Comparison of ENCODE assay signal across 2 cellular contexts in the genomic region with DNA sequence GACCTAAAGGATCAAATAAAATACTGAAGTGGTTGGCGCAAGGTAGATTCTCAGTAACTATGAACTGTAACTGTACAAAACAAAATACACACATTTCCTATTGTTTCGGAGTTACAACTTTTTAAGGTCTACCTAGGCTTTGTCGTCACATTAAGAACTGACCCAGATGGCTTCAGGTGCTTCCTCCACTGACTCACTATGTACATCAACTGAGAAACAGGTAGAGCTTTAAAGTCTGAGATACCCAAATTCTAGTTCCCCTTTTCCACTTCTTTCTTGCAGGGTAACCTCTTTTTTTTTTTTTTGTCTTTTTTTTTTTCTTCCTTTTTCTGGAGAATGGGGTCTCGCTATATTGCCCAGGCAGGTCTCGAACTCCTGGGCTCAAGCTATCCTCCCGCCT.
TF ChIP-seq lines count a peak whose summit lies in the region.

No MANE protein-coding gene starts in this region.

TF ChIP-seq in HepG2, 621 proteins besides CTCF, POLR2A, EP300 and RAD21:
- 0 out of 2 replicates have a peak, but pooled peaks have one; percentile 51 for TF ChIP-seq ZNF121 (CRISPR knock-in tag; IDR thresholded peaks at IDR 0.05)
- TF ChIP-seq RBFOX2 (IDR thresholded peaks at IDR 0.05; ENCODE audit: low read depth, low read length), result peak; percentile 57
- TF ChIP-seq, protein P1, sequence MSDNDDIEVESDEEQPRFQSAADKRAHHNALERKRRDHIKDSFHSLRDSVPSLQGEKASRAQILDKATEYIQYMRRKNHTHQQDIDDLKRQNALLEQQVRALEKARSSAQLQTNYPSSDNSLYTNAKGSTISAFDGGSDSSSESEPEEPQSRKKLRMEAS (IDR thresholded peaks at IDR 0.05), result no peak
- TF ChIP-seq GZF1 (CRISPR knock-in tag; IDR thresholded peaks at IDR 0.05), result no peak
- TF ChIP-seq, protein P2, sequence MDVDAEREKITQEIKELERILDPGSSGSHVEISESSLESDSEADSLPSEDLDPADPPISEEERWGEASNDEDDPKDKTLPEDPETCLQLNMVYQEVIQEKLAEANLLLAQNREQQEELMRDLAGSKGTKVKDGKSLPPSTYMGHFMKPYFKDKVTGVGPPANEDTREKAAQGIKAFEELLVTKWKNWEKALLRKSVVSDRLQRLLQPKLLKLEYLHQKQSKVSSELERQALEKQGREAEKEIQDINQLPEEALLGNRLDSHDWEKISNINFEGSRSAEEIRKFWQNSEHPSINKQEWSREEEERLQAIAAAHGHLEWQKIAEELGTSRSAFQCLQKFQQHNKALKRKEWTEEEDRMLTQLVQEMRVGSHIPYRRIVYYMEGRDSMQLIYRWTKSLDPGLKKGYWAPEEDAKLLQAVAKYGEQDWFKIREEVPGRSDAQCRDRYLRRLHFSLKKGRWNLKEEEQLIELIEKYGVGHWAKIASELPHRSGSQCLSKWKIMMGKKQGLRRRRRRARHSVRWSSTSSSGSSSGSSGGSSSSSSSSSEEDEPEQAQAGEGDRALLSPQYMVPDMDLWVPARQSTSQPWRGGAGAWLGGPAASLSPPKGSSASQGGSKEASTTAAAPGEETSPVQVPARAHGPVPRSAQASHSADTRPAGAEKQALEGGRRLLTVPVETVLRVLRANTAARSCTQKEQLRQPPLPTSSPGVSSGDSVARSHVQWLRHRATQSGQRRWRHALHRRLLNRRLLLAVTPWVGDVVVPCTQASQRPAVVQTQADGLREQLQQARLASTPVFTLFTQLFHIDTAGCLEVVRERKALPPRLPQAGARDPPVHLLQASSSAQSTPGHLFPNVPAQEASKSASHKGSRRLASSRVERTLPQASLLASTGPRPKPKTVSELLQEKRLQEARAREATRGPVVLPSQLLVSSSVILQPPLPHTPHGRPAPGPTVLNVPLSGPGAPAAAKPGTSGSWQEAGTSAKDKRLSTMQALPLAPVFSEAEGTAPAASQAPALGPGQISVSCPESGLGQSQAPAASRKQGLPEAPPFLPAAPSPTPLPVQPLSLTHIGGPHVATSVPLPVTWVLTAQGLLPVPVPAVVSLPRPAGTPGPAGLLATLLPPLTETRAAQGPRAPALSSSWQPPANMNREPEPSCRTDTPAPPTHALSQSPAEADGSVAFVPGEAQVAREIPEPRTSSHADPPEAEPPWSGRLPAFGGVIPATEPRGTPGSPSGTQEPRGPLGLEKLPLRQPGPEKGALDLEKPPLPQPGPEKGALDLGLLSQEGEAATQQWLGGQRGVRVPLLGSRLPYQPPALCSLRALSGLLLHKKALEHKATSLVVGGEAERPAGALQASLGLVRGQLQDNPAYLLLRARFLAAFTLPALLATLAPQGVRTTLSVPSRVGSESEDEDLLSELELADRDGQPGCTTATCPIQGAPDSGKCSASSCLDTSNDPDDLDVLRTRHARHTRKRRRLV (CRISPR knock-in tag; IDR thresholded peaks at IDR 0.05), result no peak
- TF ChIP-seq ZNF546 (CRISPR knock-in tag; conservative IDR thresholded peaks at IDR 0.05), result no peak

TF ChIP-seq in K562, 482 proteins besides CTCF, POLR2A, EP300 and RAD21:
- TF ChIP-seq, protein P3, sequence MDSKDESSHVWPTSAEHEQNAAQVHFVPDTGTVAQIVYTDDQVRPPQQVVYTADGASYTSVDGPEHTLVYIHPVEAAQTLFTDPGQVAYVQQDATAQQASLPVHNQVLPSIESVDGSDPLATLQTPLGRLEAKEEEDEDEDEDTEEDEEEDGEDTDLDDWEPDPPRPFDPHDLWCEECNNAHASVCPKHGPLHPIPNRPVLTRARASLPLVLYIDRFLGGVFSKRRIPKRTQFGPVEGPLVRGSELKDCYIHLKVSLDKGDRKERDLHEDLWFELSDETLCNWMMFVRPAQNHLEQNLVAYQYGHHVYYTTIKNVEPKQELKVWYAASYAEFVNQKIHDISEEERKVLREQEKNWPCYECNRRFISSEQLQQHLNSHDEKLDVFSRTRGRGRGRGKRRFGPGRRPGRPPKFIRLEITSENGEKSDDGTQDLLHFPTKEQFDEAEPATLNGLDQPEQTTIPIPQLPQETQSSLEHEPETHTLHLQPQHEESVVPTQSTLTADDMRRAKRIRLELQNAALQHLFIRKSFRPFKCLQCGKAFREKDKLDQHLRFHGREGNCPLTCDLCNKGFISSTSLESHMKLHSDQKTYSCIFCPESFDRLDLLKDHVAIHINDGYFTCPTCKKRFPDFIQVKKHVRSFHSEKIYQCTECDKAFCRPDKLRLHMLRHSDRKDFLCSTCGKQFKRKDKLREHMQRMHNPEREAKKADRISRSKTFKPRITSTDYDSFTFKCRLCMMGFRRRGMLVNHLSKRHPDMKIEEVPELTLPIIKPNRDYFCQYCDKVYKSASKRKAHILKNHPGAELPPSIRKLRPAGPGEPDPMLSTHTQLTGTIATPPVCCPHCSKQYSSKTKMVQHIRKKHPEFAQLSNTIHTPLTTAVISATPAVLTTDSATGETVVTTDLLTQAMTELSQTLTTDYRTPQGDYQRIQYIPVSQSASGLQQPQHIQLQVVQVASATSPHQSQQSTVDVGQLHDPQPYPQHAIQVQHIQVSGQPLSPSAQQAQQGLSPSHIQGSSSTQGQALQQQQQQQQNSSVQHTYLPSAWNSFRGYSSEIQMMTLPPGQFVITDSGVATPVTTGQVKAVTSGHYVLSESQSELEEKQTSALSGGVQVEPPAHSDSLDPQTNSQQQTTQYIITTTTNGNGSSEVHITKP (IDR thresholded peaks at IDR 0.05; ENCODE audit: partially characterized antibody), result no peak
- 0 out of 2 replicates have a peak, but pooled peaks have one; percentile 21 for TF ChIP-seq RBFOX2 (IDR thresholded peaks at IDR 0.05; ENCODE audit: low read depth, low read length)
- no peak for TF ChIP-seq PCBP2 (IDR thresholded peaks at IDR 0.05; ENCODE audit: low read depth, low read length, poor library complexity, severe bottlenecking)
- no peak for TF ChIP-seq CREM (IDR thresholded peaks at IDR 0.05; ENCODE audit: low read depth)
- TF ChIP-seq, protein P4, sequence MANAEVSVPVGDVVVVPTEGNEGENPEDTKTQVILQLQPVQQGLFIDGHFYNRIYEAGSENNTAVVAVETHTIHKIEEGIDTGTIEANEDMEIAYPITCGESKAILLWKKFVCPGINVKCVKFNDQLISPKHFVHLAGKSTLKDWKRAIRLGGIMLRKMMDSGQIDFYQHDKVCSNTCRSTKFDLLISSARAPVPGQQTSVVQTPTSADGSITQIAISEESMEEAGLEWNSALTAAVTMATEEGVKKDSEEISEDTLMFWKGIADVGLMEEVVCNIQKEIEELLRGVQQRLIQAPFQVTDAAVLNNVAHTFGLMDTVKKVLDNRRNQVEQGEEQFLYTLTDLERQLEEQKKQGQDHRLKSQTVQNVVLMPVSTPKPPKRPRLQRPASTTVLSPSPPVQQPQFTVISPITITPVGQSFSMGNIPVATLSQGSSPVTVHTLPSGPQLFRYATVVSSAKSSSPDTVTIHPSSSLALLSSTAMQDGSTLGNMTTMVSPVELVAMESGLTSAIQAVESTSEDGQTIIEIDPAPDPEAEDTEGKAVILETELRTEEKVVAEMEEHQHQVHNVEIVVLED (CRISPR knock-in tag; IDR thresholded peaks at IDR 0.05), result no peak
- no peak for TF ChIP-seq CSDE1 (IDR thresholded peaks at IDR 0.05)
- TF ChIP-seq MAZ (CRISPR knock-in tag; conservative IDR thresholded peaks at IDR 0.05 in 1 of 2, IDR thresholded peaks at IDR 0.05 in 1 of 2), result no peak
